10 cellular contexts compared by ENCODE assay signal in genomic region chr1:40784771-40785151, GRCh38. TPM values are rescaled to one million over a fixed set of nuclear protein-coding genes. Genes with fewer than 3 reads are reported as not detected.
DNase-seq lines count a peak whose midpoint lies in the region; ATAC-seq, FAIRE-seq and TF ChIP-seq lines count a peak whose summit lies in the region.
"Had no signal": no experiment of that assay in that cellular context is flagged by ENCODE, and none has a peak within 500 bp of the region (broad histone marks: within the 10 kb centered on the region; RNA-seq: fewer than 3 reads in every experiment).

No MANE protein-coding gene starts in this region.

- H4K20me1 ChIP-seq in BLaER1 = peaks cover 24% of the 10 kb centered on the region; the same call in 1 of the 2 replicates

- H3K4me1 Mint-ChIP-seq in nephron = peaks cover 30% of the 10 kb centered on the region

- DNase-seq in HL-60 (ENCODE audit: low read depth in 1 of 2, low spot score in 1 of 2) (no peak), colonic mucosa (peak; percentile 35), NOMO-1 treated with dmso at 0.1 percent for 144 hours (lab: John Stamatoyannopoulos, UW; ENCODE audit: unreplicated experiment) (no peak), small intestine (no peak)
- DNase-seq: activated effector memory CD4-positive, alpha-beta T cell treated with anti-CD3 and anti-CD28 coated beads, Interleukin-2, amount 50 U/mL, for 16 hours; NCI-H2227 treated with DMSO at 0.1 percent for 48 hours had no signal

- H3K27me3 ChIP-seq in BLaER1 (peaks cover 53% of the 10 kb centered on the region), HL-60 (ENCODE audit: insufficient read depth, poor library complexity, severe bottlenecking) (peaks cover 6% of the 10 kb centered on the region), colonic mucosa (no peaks in the 10 kb centered on the region), small intestine (ENCODE audit: control insufficient read depth in 2 of 2, insufficient read depth in 2 of 2, low read length in 2 of 2) (peaks cover 0 to 2% of the 10 kb centered on the region in 2 donors)

- TF ChIP-seq CTCF in HL-60 (IDR thresholded peaks at IDR 0.05; ENCODE audit: insufficient read depth, low read length) = no peak
- TF ChIP-seq CTCF in colonic mucosa (IDR thresholded peaks at IDR 0.05) = no peak
- TF ChIP-seq CTCF in nephron (IDR thresholded peaks at IDR 0.05; ENCODE audit: unreplicated experiment in 3 of 3) = no peak

- intact Hi-C loops in colonic mucosa (cut with DNase I) = no loop called here

- 65 to 81% (median 66%) methylated on average over 10 of the region's 10 CpGs for WGBS in small intestine, 3 donors

- H3K36me3 ChIP-seq in BLaER1 (no peaks in the 10 kb centered on the region), colonic mucosa (no peaks in the 10 kb centered on the region), small intestine (ENCODE audit: control insufficient read depth in 2 of 2, insufficient read depth in 2 of 2, low read length in 2 of 2) (no peaks in the 10 kb centered on the region)

- H3K27ac ChIP-seq in BLaER1 = peak overlapping the region; percentile 71; the same call in 1 of the 2 replicates
- no peak overlapping the region for H3K27ac ChIP-seq in HL-60 (replicated peaks)
- H3K27ac ChIP-seq in colonic mucosa = no peak overlapping the region
- no peak overlapping the region for H3K27ac ChIP-seq in small intestine (ENCODE audit: low read depth in 1 of 2, low read length in 1 of 2)

- peak overlapping the region; percentile 83 to 84 (median 83) for H3K4me3 Mint-ChIP-seq in nephron

- no peak for ATAC-seq in HG03571 (IDR thresholded peaks at IDR 0.05; ENCODE audit: unreplicated experiment)
- no peak for ATAC-seq in HG03159 (IDR thresholded peaks at IDR 0.05; ENCODE audit: unreplicated experiment)

- peak overlapping the region; percentile 72 for H3K4me3 ChIP-seq in BLaER1
- peak overlapping the region; percentile 44 for H3K4me3 ChIP-seq in HL-60 (replicated peaks; ENCODE audit: insufficient read depth, low read length)
- H3K4me3 ChIP-seq in colonic mucosa = peak overlapping the region; percentile 19
- H3K4me3 ChIP-seq in small intestine (ENCODE audit: low read depth in 1 of 2, low read length in 2 of 2) = no peak overlapping the region

- H3K27me3 Mint-ChIP-seq in nephron (ENCODE audit: low read depth) = peaks cover 32% of the 10 kb centered on the region

- FAIRE-seq in small intestine (lab: Jason Lieb, UNC) = no peak

- no peak overlapping the region for H3K27ac Mint-ChIP-seq in nephron

- no peaks in the 10 kb centered on the region for H3K9me3 Mint-ChIP-seq in nephron

- peak overlapping the region; percentile 99 for H3K4me2 ChIP-seq in BLaER1

- no peaks in the 10 kb centered on the region for H3K9me3 ChIP-seq in BLaER1
- no peaks in the 10 kb centered on the region for H3K9me3 ChIP-seq in colonic mucosa
- H3K9me3 ChIP-seq in small intestine (ENCODE audit: control insufficient read depth, low read depth) = no peaks in the 10 kb centered on the region

- peaks cover 35% of the 10 kb centered on the region for H3K4me1 ChIP-seq in BLaER1
- peaks cover 10% of the 10 kb centered on the region for H3K4me1 ChIP-seq in colonic mucosa
- H3K4me1 ChIP-seq in small intestine (ENCODE audit: control insufficient read depth in 2 of 2, insufficient read depth in 1 of 2, low read depth in 1 of 2, low read length in 1 of 2) = peaks cover 0 to 3% of the 10 kb centered on the region in 2 donors

- H3K9ac ChIP-seq in BLaER1 (peak overlapping the region; percentile 70), colonic mucosa (ENCODE audit: low read depth in 2 of 2, low read length in 2 of 2) (peak overlapping the region; percentile 61 to 72)

- H3K36me3 Mint-ChIP-seq in nephron (ENCODE audit: low read depth) = peaks cover 4% of the 10 kb centered on the region

RNA-seq across cellular contexts. Expression of gene KCNQ4, which starts 1.2 kb away (rescaled TPM):
- 1 to 10 TPM; 1.8 to 1.9 TPM for total RNA-seq in colonic mucosa
- 1 to 10 TPM in 2 of 3 donors, under 1 TPM in 1; 0.45 to 1.9 (median 1.4) TPM for polyA plus RNA-seq in small intestine

Comparison
In these comparisons a context has a peak if more than half of its experiments do, and no peak if none do; other contexts are left out.
1. H3K4me3 ChIP-seq: peak in BLaER1 (single experiment), HL-60 (single experiment) and colonic mucosa (single experiment); none in small intestine (0 of 2).